Comparison of ENCODE assay signal across 1 cellular context in the genomic region with DNA sequence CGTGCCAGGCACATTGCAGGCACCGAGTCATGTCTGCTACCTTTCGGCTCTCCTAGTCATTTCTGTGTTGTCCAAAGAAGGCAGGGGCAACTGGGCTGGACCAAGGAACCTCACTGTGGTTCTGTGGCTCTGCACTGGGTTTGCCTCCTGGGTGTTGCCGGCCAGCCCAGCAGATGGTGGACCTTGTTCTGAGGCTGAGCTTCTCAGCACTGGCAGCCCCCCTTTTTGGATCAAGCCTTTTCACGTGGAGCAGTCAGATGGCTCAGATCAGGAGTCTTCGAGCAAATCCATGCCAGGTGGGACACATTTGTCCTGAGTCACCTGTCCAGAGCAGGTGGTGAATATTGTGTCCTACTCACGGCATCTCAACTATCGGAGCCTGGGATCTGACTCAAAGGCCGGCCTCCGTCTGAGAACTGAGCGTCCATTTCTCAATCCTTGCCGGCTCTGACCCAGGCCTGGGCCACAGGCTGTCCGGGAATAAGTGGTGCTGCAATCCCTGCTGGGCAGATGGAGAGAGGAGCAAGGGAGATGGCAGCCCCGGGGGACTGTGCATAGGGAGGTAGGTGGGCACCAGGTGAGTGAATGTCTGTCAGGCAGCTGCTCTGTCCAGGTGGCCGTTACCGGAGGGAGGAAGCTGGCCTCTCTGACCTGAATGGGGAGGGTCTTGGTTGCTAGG.
TF ChIP-seq lines count a peak whose summit lies in the region.

TSS of gene IL16 (plus strand) at position 304 of the 679 bp plus-strand sequence. CDS start 28,521 bp downstream, outside the sequence.

TF ChIP-seq in K562, 482 proteins besides CTCF, POLR2A, EP300 and RAD21:
- TF ChIP-seq DIDO1 (tag; IDR thresholded peaks at IDR 0.05; ENCODE audit: low read depth) (no peak), TGIF2 (CRISPR knock-in tag; IDR thresholded peaks at IDR 0.05) (no peak), HNRNPK (IDR thresholded peaks at IDR 0.05; ENCODE audit: low read depth, low read length, poor library complexity, severe bottlenecking) (no peak), ARHGAP35 (IDR thresholded peaks at IDR 0.05; ENCODE audit: partially characterized antibody) (no peak), ZNF239 (CRISPR knock-in tag; IDR thresholded peaks at IDR 0.05) (no peak), ZNF146 (CRISPR knock-in tag; IDR thresholded peaks at IDR 0.05; ENCODE audit: unreplicated experiment) (no peak), ZNF316 (IDR thresholded peaks at IDR 0.05) (no peak)
- TF ChIP-seq, protein P1, sequence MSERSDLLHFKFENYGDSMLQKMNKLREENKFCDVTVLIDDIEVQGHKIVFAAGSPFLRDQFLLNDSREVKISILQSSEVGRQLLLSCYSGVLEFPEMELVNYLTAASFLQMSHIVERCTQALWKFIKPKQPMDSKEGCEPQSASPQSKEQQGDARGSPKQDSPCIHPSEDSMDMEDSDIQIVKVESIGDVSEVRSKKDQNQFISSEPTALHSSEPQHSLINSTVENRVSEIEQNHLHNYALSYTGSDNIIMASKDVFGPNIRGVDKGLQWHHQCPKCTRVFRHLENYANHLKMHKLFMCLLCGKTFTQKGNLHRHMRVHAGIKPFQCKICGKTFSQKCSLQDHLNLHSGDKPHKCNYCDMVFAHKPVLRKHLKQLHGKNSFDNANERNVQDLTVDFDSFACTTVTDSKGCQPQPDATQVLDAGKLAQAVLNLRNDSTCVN (CRISPR knock-in tag; IDR thresholded peaks at IDR 0.05): no peak
- TF ChIP-seq, protein P2, sequence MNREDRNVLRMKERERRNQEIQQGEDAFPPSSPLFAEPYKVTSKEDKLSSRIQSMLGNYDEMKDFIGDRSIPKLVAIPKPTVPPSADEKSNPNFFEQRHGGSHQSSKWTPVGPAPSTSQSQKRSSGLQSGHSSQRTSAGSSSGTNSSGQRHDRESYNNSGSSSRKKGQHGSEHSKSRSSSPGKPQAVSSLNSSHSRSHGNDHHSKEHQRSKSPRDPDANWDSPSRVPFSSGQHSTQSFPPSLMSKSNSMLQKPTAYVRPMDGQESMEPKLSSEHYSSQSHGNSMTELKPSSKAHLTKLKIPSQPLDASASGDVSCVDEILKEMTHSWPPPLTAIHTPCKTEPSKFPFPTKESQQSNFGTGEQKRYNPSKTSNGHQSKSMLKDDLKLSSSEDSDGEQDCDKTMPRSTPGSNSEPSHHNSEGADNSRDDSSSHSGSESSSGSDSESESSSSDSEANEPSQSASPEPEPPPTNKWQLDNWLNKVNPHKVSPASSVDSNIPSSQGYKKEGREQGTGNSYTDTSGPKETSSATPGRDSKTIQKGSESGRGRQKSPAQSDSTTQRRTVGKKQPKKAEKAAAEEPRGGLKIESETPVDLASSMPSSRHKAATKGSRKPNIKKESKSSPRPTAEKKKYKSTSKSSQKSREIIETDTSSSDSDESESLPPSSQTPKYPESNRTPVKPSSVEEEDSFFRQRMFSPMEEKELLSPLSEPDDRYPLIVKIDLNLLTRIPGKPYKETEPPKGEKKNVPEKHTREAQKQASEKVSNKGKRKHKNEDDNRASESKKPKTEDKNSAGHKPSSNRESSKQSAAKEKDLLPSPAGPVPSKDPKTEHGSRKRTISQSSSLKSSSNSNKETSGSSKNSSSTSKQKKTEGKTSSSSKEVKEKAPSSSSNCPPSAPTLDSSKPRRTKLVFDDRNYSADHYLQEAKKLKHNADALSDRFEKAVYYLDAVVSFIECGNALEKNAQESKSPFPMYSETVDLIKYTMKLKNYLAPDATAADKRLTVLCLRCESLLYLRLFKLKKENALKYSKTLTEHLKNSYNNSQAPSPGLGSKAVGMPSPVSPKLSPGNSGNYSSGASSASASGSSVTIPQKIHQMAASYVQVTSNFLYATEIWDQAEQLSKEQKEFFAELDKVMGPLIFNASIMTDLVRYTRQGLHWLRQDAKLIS (CRISPR knock-in tag; IDR thresholded peaks at IDR 0.05): no peak
- TF ChIP-seq, protein P3, sequence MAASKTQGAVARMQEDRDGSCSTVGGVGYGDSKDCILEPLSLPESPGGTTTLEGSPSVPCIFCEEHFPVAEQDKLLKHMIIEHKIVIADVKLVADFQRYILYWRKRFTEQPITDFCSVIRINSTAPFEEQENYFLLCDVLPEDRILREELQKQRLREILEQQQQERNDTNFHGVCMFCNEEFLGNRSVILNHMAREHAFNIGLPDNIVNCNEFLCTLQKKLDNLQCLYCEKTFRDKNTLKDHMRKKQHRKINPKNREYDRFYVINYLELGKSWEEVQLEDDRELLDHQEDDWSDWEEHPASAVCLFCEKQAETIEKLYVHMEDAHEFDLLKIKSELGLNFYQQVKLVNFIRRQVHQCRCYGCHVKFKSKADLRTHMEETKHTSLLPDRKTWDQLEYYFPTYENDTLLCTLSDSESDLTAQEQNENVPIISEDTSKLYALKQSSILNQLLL (CRISPR knock-in tag; IDR thresholded peaks at IDR 0.05; ENCODE audit: borderline replicate concordance): no peak
